8 cellular contexts compared by ENCODE assay signal in the genomic region with DNA sequence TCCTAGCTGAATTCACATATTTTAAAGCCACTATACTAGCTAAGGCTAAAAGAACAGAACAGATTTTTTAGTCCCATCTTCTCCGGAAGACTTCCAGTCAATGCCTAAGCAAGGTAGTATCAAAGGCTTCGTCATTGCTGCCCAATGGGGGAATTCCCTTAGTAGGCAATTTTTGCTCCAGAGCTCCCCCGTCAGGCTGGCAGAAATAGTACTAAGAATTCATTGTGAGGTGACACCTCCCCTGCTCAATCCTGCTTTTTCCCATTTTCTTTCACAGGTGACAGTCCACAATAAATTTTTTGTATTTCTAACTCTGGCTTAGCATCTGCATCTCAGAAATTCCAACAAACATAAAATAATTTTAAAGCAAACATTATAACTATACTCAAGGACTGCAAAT. TPM values are rescaled to one million over a fixed set of nuclear protein-coding genes. Genes with fewer than 3 reads are reported as not detected.
DNase-seq lines count a peak whose midpoint lies in the region; ATAC-seq and TF ChIP-seq lines count a peak whose summit lies in the region.

No MANE protein-coding gene starts in this region.

- H3K9me2 ChIP-seq in DOHH2 (replicated peaks; ENCODE audit: control insufficient read depth, low read length): no peaks in the 10 kb centered on the region

- H3K4me3 ChIP-seq in DOHH2 (ENCODE audit: low read length) (no peak overlapping the region), HFF-Myc (replicated peaks; ENCODE audit: low read depth, low read length) (no peak overlapping the region), WI38 (ENCODE audit: low read depth, low read length) (no peak overlapping the region), lung (no peak overlapping the region), right cardiac atrium (ENCODE audit: low read length) (no peak overlapping the region)

- DNase-seq in HFF-Myc (ENCODE audit: extremely low read depth, low read depth) (no peak), lung (ENCODE audit: low spot score) (peak; percentile 28), right cardiac atrium (no peak), SIG-M5 treated with dmso at 0.1 percent for 504 hours (lab: John Stamatoyannopoulos, UW; ENCODE audit: unreplicated experiment) (no peak)

- H3F3A ChIP-seq in DOHH2 (ENCODE audit: control insufficient read depth, insufficient read depth): no peaks in the 10 kb centered on the region

- intact Hi-C loops in right cardiac atrium (cut with DNase I): no loop called here

- peak; percentile 61 for TF ChIP-seq CTCF in DOHH2 (IDR thresholded peaks at IDR 0.05; ENCODE audit: low read depth, low read length, poor library complexity, severe bottlenecking)
- peak; percentile 40 for TF ChIP-seq CTCF in HFF-Myc (IDR thresholded peaks at IDR 0.05; ENCODE audit: low read depth, low read length, missing control alignments)
- 0 out of 2 replicates have a peak, but pooled peaks have one; percentile 6 for TF ChIP-seq CTCF in WI38 (IDR thresholded peaks at IDR 0.05; ENCODE audit: low read depth, low read length)
- TF ChIP-seq CTCF in lung (IDR thresholded peaks at IDR 0.05; ENCODE audit: control extremely low read depth, extremely low read depth): no peak

- H3K36me3 ChIP-seq in DOHH2 (ENCODE audit: control insufficient read depth, low read length) (no peaks in the 10 kb centered on the region), lung (ENCODE audit: control insufficient read depth in 2 of 2, insufficient read depth in 2 of 2, low read length in 2 of 2) (no peaks in the 10 kb centered on the region)

- 22 to 34% methylated on average over 3 of the region's 3 CpGs for WGBS in lung, 2 donors
- WGBS in right cardiac atrium: 36% methylated on average over 3 of the region's 3 CpGs

- no peaks in the 10 kb centered on the region for H3K4me1 ChIP-seq in DOHH2 (ENCODE audit: control insufficient read depth, low read length)
- peaks cover 0 to 2% of the 10 kb centered on the region in 2 donors for H3K4me1 ChIP-seq in lung (ENCODE audit: control insufficient read depth in 2 of 2, insufficient read depth in 2 of 2, low read length in 2 of 2)
- H3K4me1 ChIP-seq in right cardiac atrium (ENCODE audit: control insufficient read depth, insufficient read depth, low read length): no peaks in the 10 kb centered on the region

- ATAC-seq in lung (ENCODE audit: insufficient read depth, low FRiP score): no peak
- ATAC-seq in right cardiac atrium: no peak
- no peak for ATAC-seq in GM18907 (IDR thresholded peaks at IDR 0.05; ENCODE audit: unreplicated experiment)
- no peak for ATAC-seq in GM18502 (IDR thresholded peaks at IDR 0.05; ENCODE audit: poor library complexity, unreplicated experiment)

- no peak overlapping the region for H3K27ac ChIP-seq in DOHH2 (ENCODE audit: low read depth, low read length)
- no peak overlapping the region for H3K27ac ChIP-seq in lung (ENCODE audit: low read depth in 1 of 2, low read length in 1 of 2)
- H3K27ac ChIP-seq in right cardiac atrium (ENCODE audit: low read length): no peak overlapping the region

- H3K4me2 ChIP-seq in DOHH2 (ENCODE audit: low read length): no peak overlapping the region

- no peaks in the 10 kb centered on the region for H3K9me3 ChIP-seq in DOHH2 (ENCODE audit: control insufficient read depth, insufficient read depth, low read length)
- peaks cover 4 to 6% of the 10 kb centered on the region in 2 donors for H3K9me3 ChIP-seq in lung (ENCODE audit: control insufficient read depth in 2 of 2, insufficient read depth in 1 of 2, low read length in 1 of 2)
- H3K9me3 ChIP-seq in right cardiac atrium (ENCODE audit: control insufficient read depth, low read length): peaks cover 3% of the 10 kb centered on the region

- H3K27me3 ChIP-seq in DOHH2 (ENCODE audit: control insufficient read depth, low read length) (peaks cover 6% of the 10 kb centered on the region), lung (ENCODE audit: control insufficient read depth, insufficient read depth) (no peaks in the 10 kb centered on the region), right cardiac atrium (ENCODE audit: control insufficient read depth, insufficient read depth) (no peaks in the 10 kb centered on the region)

- H3K79me2 ChIP-seq in DOHH2 (ENCODE audit: control insufficient read depth, low read length): no peaks in the 10 kb centered on the region

- no peaks in the 10 kb centered on the region for H4K20me1 ChIP-seq in DOHH2 (ENCODE audit: control insufficient read depth, insufficient read depth, low read depth, low read length)

RNA-seq across cellular contexts. Expression of gene SRSF6, which starts 52.8 kb away (rescaled TPM):
- total RNA-seq in lung: 100 to 1,000 TPM in 1 of 2 donors, 10 to 100 TPM in 1; 91.0 to 102 TPM
- 10 to 100 TPM; 61.9 to 98.1 TPM for polyA plus RNA-seq in lung
- 10 to 100 TPM; 64.4 to 80.6 (median 73.5) TPM for total RNA-seq in right cardiac atrium
- polyA plus RNA-seq in right cardiac atrium: 50.8 TPM
